ENCODE assay signal across 10 cellular contexts in genomic region chr15:70503073-70503745, GRCh38.
A peak's percentile ranks its signal among the peaks of the same experiment; 100 is the strongest.
DNase-seq lines count a peak whose midpoint lies in the region; ATAC-seq, FAIRE-seq and TF ChIP-seq lines count a peak whose summit lies in the region.
"Had no signal": no experiment of that assay in that cellular context is flagged by ENCODE, and none has a peak within 500 bp of the region (broad histone marks: within the 10 kb centered on the region; RNA-seq: fewer than 3 reads in every experiment).

No MANE protein-coding gene starts in this region.

- H3K9me3 Mint-ChIP-seq in effector memory CD8-positive, alpha-beta T cell: no peaks in the 10 kb centered on the region

- peak overlapping the region; percentile 57 to 65 for H3K4me3 Mint-ChIP-seq in effector memory CD8-positive, alpha-beta T cell

- no peaks in the 10 kb centered on the region for H3K27me3 Mint-ChIP-seq in effector memory CD8-positive, alpha-beta T cell

- H3K27ac Mint-ChIP-seq in effector memory CD8-positive, alpha-beta T cell: no peak overlapping the region

- H3K36me3 ChIP-seq in GM06990 (ENCODE audit: control insufficient read depth, insufficient read depth, low read length) (no peaks in the 10 kb centered on the region), pancreas (no peaks in the 10 kb centered on the region)

- intact Hi-C loops in pancreas (cut with DNase I): no loop called here

- H3K36me3 Mint-ChIP-seq in effector memory CD8-positive, alpha-beta T cell (ENCODE audit: insufficient read depth): peaks cover 4% of the 10 kb centered on the region

- ATAC-seq in HG03442 (IDR thresholded peaks at IDR 0.05; ENCODE audit: unreplicated experiment): peak; percentile 32
- peak; percentile 25 for ATAC-seq in effector memory CD8-positive, alpha-beta T cell (replicated peaks)
- no peak for ATAC-seq in GM19328 (IDR thresholded peaks at IDR 0.05; ENCODE audit: unreplicated experiment)
- ATAC-seq in pancreas: no peak

- H3K27me3 ChIP-seq in GM06990 (replicated peaks; ENCODE audit: control insufficient read depth, insufficient read depth, low read length): no peaks in the 10 kb centered on the region
- no peaks in the 10 kb centered on the region for H3K27me3 ChIP-seq in pancreas

- H3K4me1 ChIP-seq in pancreas: peaks cover 0 to 5% (median 0%) of the 10 kb centered on the region in 3 donors

- no peaks in the 10 kb centered on the region for H3K9me3 ChIP-seq in pancreas

- TF ChIP-seq CTCF in GM06990 (IDR thresholded peaks at IDR 0.05; ENCODE audit: insufficient read depth, low read length, poor library complexity, severe bottlenecking) (no peak), pancreas (IDR thresholded peaks at IDR 0.05) (no peak)

- H3K4me3 ChIP-seq in GM06990 (replicated peaks; ENCODE audit: low read depth, low read length) (no peak overlapping the region), pancreas (no peak overlapping the region)

- FAIRE-seq in GM19239 (lab: Jason Lieb, UNC) (peak; percentile 86), pancreas (lab: Jason Lieb, UNC) (no peak)

- WGBS in pancreas, 2 donors: 76 to 83% methylated on average over 8 of the region's 8 CpGs

- no peak overlapping the region for H3K27ac ChIP-seq in pancreas

- peak; percentile 55 for DNase-seq in GM06990 (ENCODE audit: extremely low read depth, insufficient read length)
- DNase-seq in GM19239 (ENCODE audit: insufficient read length, low spot score): no peak
- no peak for DNase-seq in effector memory CD8-positive, alpha-beta T cell
- no peak for DNase-seq in anterior cingulate cortex (lab: John Stamatoyannopoulos, UW)
- DNase-seq in HK-2 (ENCODE audit: unreplicated experiment): no peak
- no peak for DNase-seq in pancreas
- DNase-seq: DMS79, NCI-H187 treated with DMSO at 0.1 percent for 48 hours had no signal

- H3K4me1 Mint-ChIP-seq in effector memory CD8-positive, alpha-beta T cell (ENCODE audit: low read depth in 2 of 2): peaks cover 32 to 42% of the 10 kb centered on the region in 2 donors

Comparison
In these comparisons a context has a peak if more than half of its experiments do, and no peak if none do; other contexts are left out.
1. ATAC-seq: peak in HG03442 (single experiment) and effector memory CD8-positive, alpha-beta T cell (single experiment); none in GM19328 (single experiment) and pancreas (0 of 4).